Comparison of ENCODE assay signal across 15 cellular contexts in genomic region chr4:167111622-167112021, GRCh38.
"Had no signal": no experiment of that assay in that cellular context is flagged by ENCODE, and none has a peak within 500 bp of the region (broad histone marks: within the 10 kb centered on the region; RNA-seq: fewer than 3 reads in every experiment).

No MANE protein-coding gene starts in this region.

- ATAC-seq: left lung; natural killer cell treated with Interleukin-12 subunit alpha and Interleukin-12 subunit beta and Interleukin-15 and Interleukin-18, amount 100 ng/mL, for 72 hours; stimulated activated naive CD8-positive, alpha-beta T cell treated with anti-CD3 and anti-CD28 coated beads, Interleukin-15, Interleukin-2, amounts not matched to agents 100 U/mL and 50 U/mL, for 24 hours; upper lobe of right lung had no signal

- H3K27me3 ChIP-seq: cardiac muscle cell, left lung, thyroid gland, upper lobe of right lung had no signal

- H3K4me3 ChIP-seq: cardiac muscle cell, left lung, thyroid gland, upper lobe of right lung had no signal

- DNase-seq: activated CD4-positive, alpha-beta memory T cell treated with anti-CD3 and anti-CD28 coated beads for 36 hours; activated CD4-positive, alpha-beta T cell treated with anti-CD3 and anti-CD28 coated beads for 48 hours; activated naive CD4-positive, alpha-beta T cell treated with anti-CD3 and anti-CD28 coated beads, Interleukin-2, amount 10 ng/mL, durations not matched to agents 7 days and 5 days; activated T-cell treated with anti-CD3 and anti-CD28 coated beads, Interleukin-2, amount 50 U/mL, for 48 hours; amygdala; cortex of kidney; endodermal cell; hypothalamus; left lung; stimulated activated CD4-positive, alpha-beta T cell treated with anti-CD3 and anti-CD28 coated beads, Interleukin-4, amount 100 ng/mL, for 24 hours; stimulated activated naive CD8-positive, alpha-beta T cell treated with anti-CD3 and anti-CD28 coated beads, Interleukin-15, Interleukin-2, amounts not matched to agents 100 U/mL and 50 U/mL, for 24 hours; thyroid gland; upper lobe of right lung had no signal

- H3K36me3 ChIP-seq: cardiac muscle cell, left lung, thyroid gland, upper lobe of right lung had no signal
